24 cellular contexts compared by ENCODE assay signal in genomic region chr4:110852793-110853192, GRCh38.
DNase-seq lines count a peak whose midpoint lies in the region; ATAC-seq and TF ChIP-seq lines count a peak whose summit lies in the region.
"Had no signal": no experiment of that assay in that cellular context is flagged by ENCODE, and none has a peak within 500 bp of the region (broad histone marks: within the 10 kb centered on the region; RNA-seq: fewer than 3 reads in every experiment).

No MANE protein-coding gene starts in this region.

- 24 to 41% methylated on average over 3 of the region's 3 CpGs for WGBS in transverse colon (ENCODE audit: low coverage in 1 of 2), 2 donors

- in situ Hi-C loops in transverse colon (cut with MboI; ENCODE audit: low pct_ligation_motif_present in 1 of 4, low pct_unique_long_range_greater_than_20kb in 1 of 4, low sequenced_read_pairs in 3 of 4) = no loop called here

- DNase-seq in HEK293T (ENCODE audit: extremely low spot score) = no peak
- peak; percentile 70 for DNase-seq in fibroblast of villous mesenchyme (ENCODE audit: low read depth)
- DNase-seq in transverse colon = no peak
- no peak for DNase-seq in retina
- DNase-seq: 8988T; ACHN; BE2C; C1 segment of cervical spinal cord; CD4-positive, alpha-beta memory T cell; CD4-positive, CD25-positive, alpha-beta regulatory T cell; CD8-positive, alpha-beta memory T cell; COR-L47; DMS 273 treated with DMSO at 0.1 percent for 48 hours; DMS153; DMS53; DMS79; DND-41; EL; GDM1 had no signal

- H3K4me1 ChIP-seq in mucosa of rectum (ENCODE audit: control insufficient read depth in 2 of 2, insufficient read depth in 2 of 2, low read length in 2 of 2) = peaks cover 9 to 25% of the 10 kb centered on the region in 2 donors
- peaks cover 4 to 41% (median 22%) of the 10 kb centered on the region in 4 donors for H3K4me1 ChIP-seq in transverse colon
- H3K4me1 ChIP-seq: BE2C, BLaER1 had no signal

- CTCF ChIA-PET in HEK293T (lab: Yijun Ruan, JAX) = no interaction called here

- POLR2A ChIA-PET in HEK293T (lab: Yijun Ruan, JAX) = no interaction called here

- H3K27ac ChIP-seq in mucosa of rectum (ENCODE audit: low read depth in 2 of 2, low read length in 2 of 2) = no peak overlapping the region
- peak overlapping the region in 3 of 4 donors; percentile 46 to 61 (median 52) for H3K27ac ChIP-seq in transverse colon
- H3K27ac ChIP-seq: BLaER1 had no signal

- H3K9me3 ChIP-seq in mucosa of rectum (ENCODE audit: control insufficient read depth in 2 of 2, low read length in 2 of 2) (no peaks in the 10 kb centered on the region), transverse colon (no peaks in the 10 kb centered on the region)
- H3K9me3 ChIP-seq: BE2C, BLaER1 had no signal

- H3K27me3 ChIP-seq in mucosa of rectum (ENCODE audit: control insufficient read depth in 2 of 2, insufficient read depth in 2 of 2, low read length in 2 of 2) = no peaks in the 10 kb centered on the region
- H3K27me3 ChIP-seq in transverse colon = no peaks in the 10 kb centered on the region
- H3K27me3 ChIP-seq: BLaER1 had no signal

- no peak for TF ChIP-seq POLR2A in transverse colon (IDR thresholded peaks at IDR 0.05)

- TF ChIP-seq CTCF in fibroblast of villous mesenchyme (IDR thresholded peaks at IDR 0.05; ENCODE audit: insufficient read depth, low read depth, low read length) = no peak
- no peak for TF ChIP-seq CTCF in transverse colon (IDR thresholded peaks at IDR 0.05)

- TF ChIP-seq EP300 in transverse colon (IDR thresholded peaks at IDR 0.05; ENCODE audit: low read depth) = no peak

- intact Hi-C loops in transverse colon (cut with DNase I; ENCODE audit: low total_unique reads) = no loop called here

- ATAC-seq in activated CD4-positive, CD25-positive, alpha-beta regulatory T cell treated with anti-CD3 and anti-CD28 coated beads, Interleukin-2, amount 50 U/mL, for 24 hours = no peak
- no peak for ATAC-seq in GM21723 (IDR thresholded peaks at IDR 0.05; ENCODE audit: unreplicated experiment)
- no peak for ATAC-seq in HG02571 (IDR thresholded peaks at IDR 0.05; ENCODE audit: unreplicated experiment)

- no peak overlapping the region for H3K9ac ChIP-seq in mucosa of rectum (ENCODE audit: low read depth in 1 of 2, low read length in 2 of 2)
- H3K9ac ChIP-seq: BLaER1 had no signal

- no peak overlapping the region for H3K4me3 ChIP-seq in fibroblast of villous mesenchyme (ENCODE audit: low read depth, low read length)
- H3K4me3 ChIP-seq in mucosa of rectum (ENCODE audit: low read length in 2 of 2) = peak overlapping the region; percentile 27 to 41
- H3K4me3 ChIP-seq in transverse colon = peak overlapping the region in 1 of 4 donors; percentile 19
- H3K4me3 ChIP-seq: BLaER1 had no signal

- no peaks in the 10 kb centered on the region for H3K36me3 ChIP-seq in mucosa of rectum (ENCODE audit: control insufficient read depth in 2 of 2, insufficient read depth in 2 of 2, low read length in 2 of 2)
- no peaks in the 10 kb centered on the region for H3K36me3 ChIP-seq in transverse colon
- H3K36me3 ChIP-seq: BE2C, BLaER1 had no signal

TF ChIP-seq in HEK293T, 16 proteins besides CTCF, POLR2A, EP300 and RAD21:
- TF ChIP-seq FOXM1 (IDR thresholded peaks at IDR 0.05; ENCODE audit: borderline replicate concordance) (no peak), FOXK2 (IDR thresholded peaks at IDR 0.05) (no peak), ZNF384 (IDR thresholded peaks at IDR 0.05) (peak; percentile 39; the same call in 1 of the 2 replicates)

Comparison
In these comparisons a context has a peak if more than half of its experiments do, and no peak if none do; other contexts are left out.
1. H3K27ac ChIP-seq: peak in transverse colon (3 of 4); none in mucosa of rectum (0 of 2).